8 cellular contexts compared by ENCODE assay signal in genomic region chr16:3690470-3690918, GRCh38. TPM values are rescaled to one million over a fixed set of nuclear protein-coding genes. Genes with fewer than 3 reads are reported as not detected.
DNase-seq lines count a peak whose midpoint lies in the region; ATAC-seq and TF ChIP-seq lines count a peak whose summit lies in the region.

No MANE protein-coding gene starts in this region.

- peak overlapping the region in 1 of 4 donors; percentile 16 for H3K4me3 Mint-ChIP-seq in CD4-positive, CD25-positive, alpha-beta regulatory T cell
- H3K4me3 Mint-ChIP-seq in progenitor cell of endocrine pancreas (ENCODE audit: low read depth) (no peak overlapping the region), type B pancreatic cell (peak overlapping the region; percentile 48)

- no peak overlapping the region for H3K27ac ChIP-seq in CD4-positive, CD25-positive, alpha-beta regulatory T cell (ENCODE audit: insufficient read depth, low read length, poor library complexity, severe bottlenecking)
- H3K27ac ChIP-seq in adrenal gland (peak overlapping the region in 3 of 5 donors; percentile 15 to 60 (median 24)), heart left ventricle (peak overlapping the region in 10 of 12 donors; percentile 14 to 72 (median 56))

- peak; percentile 92 to 95 (median 94) for TF ChIP-seq CTCF in adrenal gland (IDR thresholded peaks at IDR 0.05)
- TF ChIP-seq CTCF in heart left ventricle (IDR thresholded peaks at IDR 0.05), result peak; percentile 90 to 99 (median 95)
- peak; percentile 98 for TF ChIP-seq CTCF in progenitor cell of endocrine pancreas (IDR thresholded peaks at IDR 0.05; ENCODE audit: unreplicated experiment)
- TF ChIP-seq CTCF in type B pancreatic cell (conservative IDR thresholded peaks at IDR 0.05), result peak; percentile 98

- no peaks in the 10 kb centered on the region for H3K27me3 Mint-ChIP-seq in CD4-positive, CD25-positive, alpha-beta regulatory T cell
- no peaks in the 10 kb centered on the region for H3K27me3 Mint-ChIP-seq in progenitor cell of endocrine pancreas
- H3K27me3 Mint-ChIP-seq in type B pancreatic cell, result no peaks in the 10 kb centered on the region

- no peaks in the 10 kb centered on the region for H3K9me3 Mint-ChIP-seq in CD4-positive, CD25-positive, alpha-beta regulatory T cell
- no peaks in the 10 kb centered on the region for H3K9me3 Mint-ChIP-seq in progenitor cell of endocrine pancreas (ENCODE audit: low read depth)
- no peaks in the 10 kb centered on the region for H3K9me3 Mint-ChIP-seq in type B pancreatic cell

- 10 to 22% (median 15%) methylated on average over 15 to 18 of the region's 18 CpGs for WGBS in adrenal gland, 4 donors
- 12 to 26% (median 20%) methylated on average over 17 to 18 of the region's 18 CpGs for WGBS in heart left ventricle, 4 donors

- intact Hi-C loops in adrenal gland (cut with DNase I) (loop anchor here in 1 of 2 donors (5.0 kb wide), 1 partner anchor 187 kb away; no protein-coding TSS in a partner anchor), heart left ventricle (cut with DNase I) (loop anchor here in 9 of 10 donors (1.0 to 5.0 kb wide), 4 partner anchors 182 to 190 kb away; partner anchors contain the start of gene CREBBP (in 6 of the 9))

- H3K4me1 ChIP-seq in CD4-positive, CD25-positive, alpha-beta regulatory T cell (ENCODE audit: control insufficient read depth, insufficient read depth, low read length, poor library complexity, severe bottlenecking), result peaks cover 5% of the 10 kb centered on the region
- H3K4me1 ChIP-seq in adrenal gland (replicated peaks in 1 of 2) (peaks cover 4 to 8% of the 10 kb centered on the region in 2 donors), heart left ventricle (peaks cover 0 to 20% (median 15%) of the 10 kb centered on the region in 12 donors)

- no peaks in the 10 kb centered on the region for H3K27me3 ChIP-seq in CD4-positive, CD25-positive, alpha-beta regulatory T cell (ENCODE audit: control insufficient read depth, insufficient read depth, low read length)
- no peaks in the 10 kb centered on the region for H3K27me3 ChIP-seq in adrenal gland
- H3K27me3 ChIP-seq in heart left ventricle, result no peaks in the 10 kb centered on the region

- peak; percentile 65 to 84 (median 77) for DNase-seq in CD4-positive, CD25-positive, alpha-beta regulatory T cell
- DNase-seq in NCI-H1105 treated with DMSO at 0.1 percent for 48 hours (lab: John Stamatoyannopoulos, UW) (peak; percentile 54), T-helper 1 cell (peak; percentile 60 to 78 (median 68)), adrenal gland (peak; percentile 92 to 98 (median 94)), heart left ventricle (peak; percentile 89 to 94 (median 92)), progenitor cell of endocrine pancreas (ENCODE audit: low spot score, unreplicated experiment) (peak; percentile 83), type B pancreatic cell (ENCODE audit: extremely low spot score, unreplicated experiment) (peak; percentile 92)

- H3K27ac Mint-ChIP-seq in CD4-positive, CD25-positive, alpha-beta regulatory T cell, result peak overlapping the region in 2 of 3 donors; percentile 70 to 76
- peak overlapping the region; percentile 65 for H3K27ac Mint-ChIP-seq in progenitor cell of endocrine pancreas
- H3K27ac Mint-ChIP-seq in type B pancreatic cell, result peak overlapping the region; percentile 89

- H3K4me1 Mint-ChIP-seq in CD4-positive, CD25-positive, alpha-beta regulatory T cell, result peaks cover 7 to 10% (median 7%) of the 10 kb centered on the region in 4 donors
- H3K4me1 Mint-ChIP-seq in progenitor cell of endocrine pancreas (ENCODE audit: low read depth) (peaks cover 27% of the 10 kb centered on the region), type B pancreatic cell (ENCODE audit: unreplicated experiment) (peaks cover 17% of the 10 kb centered on the region)

- peaks cover 17% of the 10 kb centered on the region for H3K36me3 Mint-ChIP-seq in CD4-positive, CD25-positive, alpha-beta regulatory T cell
- H3K36me3 Mint-ChIP-seq in progenitor cell of endocrine pancreas (ENCODE audit: insufficient read depth) (peaks cover 26% of the 10 kb centered on the region), type B pancreatic cell (peaks cover 12% of the 10 kb centered on the region)

- no peak overlapping the region for H3K4me3 ChIP-seq in CD4-positive, CD25-positive, alpha-beta regulatory T cell (ENCODE audit: low read depth, low read length)
- H3K4me3 ChIP-seq in adrenal gland, result peak overlapping the region in 2 of 4 donors; percentile 23 to 45
- peak overlapping the region in 10 of 12 donors; percentile 27 to 56 (median 43) for H3K4me3 ChIP-seq in heart left ventricle

- H3K9me3 ChIP-seq in CD4-positive, CD25-positive, alpha-beta regulatory T cell (ENCODE audit: control insufficient read depth in 2 of 2, low read length in 2 of 2), result no peaks in the 10 kb centered on the region
- H3K9me3 ChIP-seq in adrenal gland (replicated peaks in 1 of 3) (no peaks in the 10 kb centered on the region), heart left ventricle (no peaks in the 10 kb centered on the region)

- ATAC-seq in CD4-positive, CD25-positive, alpha-beta regulatory T cell (ENCODE audit: low read depth in 2 of 2), result peak; percentile 92 to 95
- ATAC-seq in GM21723 (IDR thresholded peaks at IDR 0.05; ENCODE audit: unreplicated experiment) (peak; percentile 88), heart left ventricle (peak; percentile 86 to 96 (median 94))

- peaks cover 18% of the 10 kb centered on the region for H3K36me3 ChIP-seq in CD4-positive, CD25-positive, alpha-beta regulatory T cell (ENCODE audit: control insufficient read depth, insufficient read depth, low read length)
- H3K36me3 ChIP-seq in adrenal gland (replicated peaks in 1 of 2), result peaks cover 0 to 24% of the 10 kb centered on the region in 2 donors
- H3K36me3 ChIP-seq in heart left ventricle, result peaks cover 0 to 39% (median 26%) of the 10 kb centered on the region in 9 donors

- TF ChIP-seq POLR2A in adrenal gland (IDR thresholded peaks at IDR 0.05), result peak in 1 of 2 donors; percentile 23
- no peak for TF ChIP-seq POLR2A in heart left ventricle (IDR thresholded peaks at IDR 0.05)

RNA-seq across cellular contexts. Expression of gene TRAP1, which starts 26.8 kb away (rescaled TPM):
- 65.0 TPM for total RNA-seq in CD4-positive, CD25-positive, alpha-beta regulatory T cell
- polyA plus RNA-seq in CD4-positive, CD25-positive, alpha-beta regulatory T cell, result 10 to 100 TPM; 38.7 to 59.5 (median 44.4) TPM
- total RNA-seq in adrenal gland (100 to 1,000 TPM in 3 of 8 donors, 10 to 100 TPM in 5; 59.8 to 113 (median 80.9) TPM), heart left ventricle (100 to 1,000 TPM in 7 of 9 donors, 10 to 100 TPM in 2; 93.9 to 142 (median 121) TPM), progenitor cell of endocrine pancreas (212 and 216 TPM in 2 replicates), type B pancreatic cell (ENCODE audit: low replicate concordance) (132 and 138 TPM in 2 replicates)
- polyA plus RNA-seq in adrenal gland (100 to 1,000 TPM in 2 of 3 donors, 10 to 100 TPM in 1; 81.2 to 110 (median 100) TPM), heart left ventricle (100 to 1,000 TPM in 1 of 2 donors, 10 to 100 TPM in 1; 65.4 to 100 TPM)

RNA-seq across cellular contexts. Expression of gene DNASE1, which starts 36.0 kb away (rescaled TPM):
- 41.9 TPM for total RNA-seq in CD4-positive, CD25-positive, alpha-beta regulatory T cell
- polyA plus RNA-seq in CD4-positive, CD25-positive, alpha-beta regulatory T cell, result 1 to 10 TPM; 1.6 to 4.0 (median 3.6) TPM
- 10 to 100 TPM in 4 of 8 donors, 1 to 10 TPM in 4; 3.1 to 21.1 (median 10.9) TPM for total RNA-seq in adrenal gland
- 10 to 100 TPM in 1 of 3 donors, 1 to 10 TPM in 2; 3.4 to 35.1 (median 6.0) TPM for polyA plus RNA-seq in adrenal gland
- total RNA-seq in heart left ventricle, result 1 to 10 TPM; 3.2 to 8.9 (median 5.6) TPM
- 10 to 100 TPM in 1 of 2 donors, 1 to 10 TPM in 1; 6.0 to 10.2 TPM for polyA plus RNA-seq in heart left ventricle
- 43.6 and 49.3 TPM in 2 replicates for total RNA-seq in progenitor cell of endocrine pancreas
- total RNA-seq in type B pancreatic cell (ENCODE audit: low replicate concordance), result 35.7 and 44.8 TPM in 2 replicates
